19 cellular contexts compared by ENCODE assay signal in genomic region chr15:79016527-79017170, GRCh38.
"Had no signal": no experiment of that assay in that cellular context is flagged by ENCODE, and none has a peak within 500 bp of the region (broad histone marks: within the 10 kb centered on the region; RNA-seq: fewer than 3 reads in every experiment).

No MANE protein-coding gene starts in this region.

- H3K27ac Mint-ChIP-seq: activated CD4-positive, alpha-beta memory T cell treated with anti-CD3 and anti-CD28 coated beads, Interleukin-2, amount 10 ng/mL, durations not matched to agents 7 days and 5 days; immature natural killer cell; nephron progenitor cell; T-helper 17 cell; type B pancreatic cell had no signal

- H3K27me3 ChIP-seq: right lobe of liver, testis, vagina had no signal

- H3K36me3 Mint-ChIP-seq: activated naive CD4-positive, alpha-beta T cell treated with anti-CD3 and anti-CD28 coated beads, Interleukin-2, amount 50 U/mL, for 72 hours; immature natural killer cell; type B pancreatic cell had no signal

- H3K4me1 Mint-ChIP-seq: activated CD4-positive, alpha-beta memory T cell treated with anti-CD3 and anti-CD28 coated beads, Interleukin-2, amount 10 ng/mL, durations not matched to agents 7 days and 5 days; immature natural killer cell; nephron progenitor cell; T-helper 17 cell had no signal

- H3K9me3 Mint-ChIP-seq: activated CD4-positive, alpha-beta memory T cell treated with anti-CD3 and anti-CD28 coated beads, Interleukin-2, amount 10 ng/mL, durations not matched to agents 7 days and 5 days; activated naive CD4-positive, alpha-beta T cell treated with anti-CD3 and anti-CD28 coated beads, Interleukin-2, amount 50 U/mL, for 72 hours; immature natural killer cell; nephron progenitor cell; type B pancreatic cell had no signal

- H3K9me3 ChIP-seq: right lobe of liver, testis, vagina had no signal

- ATAC-seq: activated naive CD4-positive, alpha-beta T cell treated with anti-CD3 and anti-CD28 coated beads, Interleukin-2, amount 50 U/mL, for 72 hours; left ventricle myocardium superior; T-helper 17 cell had no signal

- H3K36me3 ChIP-seq: right lobe of liver, vagina had no signal

- H3K27ac ChIP-seq: parathyroid adenoma, right lobe of liver, testis, vagina had no signal

- H3K4me1 ChIP-seq: parathyroid adenoma, right lobe of liver, vagina had no signal

- DNase-seq: activated CD4-positive, alpha-beta memory T cell treated with anti-CD3 and anti-CD28 coated beads, Interleukin-2, amount 10 ng/mL, durations not matched to agents 7 days and 5 days; activated CD4-positive, alpha-beta T cell treated with anti-CD3 and anti-CD28 coated beads for 48 hours; activated T-cell treated with anti-CD3 and anti-CD28 coated beads for 4 hours; central memory CD4-positive, alpha-beta T cell; effector memory CD4-positive, alpha-beta T cell; foreskin melanocyte; immature natural killer cell; left ventricle myocardium superior; nephron progenitor cell; nucleus accumbens; stimulated activated CD4-positive, alpha-beta T cell treated with anti-CD3 and anti-CD28 coated beads, Interleukin-1b, Interleukin-23, amount 100 ng/mL, for 48 hours; T-helper 17 cell; testis had no signal

- H3K4me3 Mint-ChIP-seq: activated CD4-positive, alpha-beta memory T cell treated with anti-CD3 and anti-CD28 coated beads, Interleukin-2, amount 10 ng/mL, durations not matched to agents 7 days and 5 days; immature natural killer cell; nephron progenitor cell; T-helper 17 cell; type B pancreatic cell had no signal

- H3K27me3 Mint-ChIP-seq: T-helper 17 cell had no signal

- H3K4me3 ChIP-seq: right lobe of liver, skin epidermis, testis, vagina had no signal
